22 cellular contexts compared by ENCODE assay signal in the genomic region with DNA sequence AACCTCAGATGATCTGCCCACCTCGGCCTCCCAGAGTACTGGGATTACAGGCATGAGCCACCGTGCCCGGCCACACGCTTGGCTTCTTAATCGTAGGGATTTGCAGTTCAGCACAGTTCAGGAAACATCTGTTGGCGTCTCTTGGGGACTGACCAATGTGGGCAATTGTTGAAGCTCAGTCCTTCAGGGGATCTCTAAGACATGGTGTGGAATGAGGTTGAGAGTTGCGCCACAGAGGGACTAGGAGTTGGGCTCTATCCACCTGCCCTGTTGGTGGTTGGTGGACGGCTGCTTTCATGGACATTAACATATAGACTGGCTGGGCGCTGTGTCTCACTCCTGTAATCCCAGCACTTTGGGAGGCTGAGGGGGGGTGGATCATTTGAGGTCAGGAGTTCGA.
"Had no signal": no experiment of that assay in that cellular context is flagged by ENCODE, and none has a peak within 500 bp of the region (broad histone marks: within the 10 kb centered on the region; RNA-seq: fewer than 3 reads in every experiment).

No MANE protein-coding gene starts in this region.

- H3K36me3 ChIP-seq: MG63 had no signal

- H3K9ac ChIP-seq: SK-N-SH had no signal

- H3K27me3 ChIP-seq: MG63 had no signal

- DNase-seq: IMR-90, Karpas-422, KG1, MG63, NCI-H1048, NCI-H1105, NCI-H1417, NCI-H1436 treated with DMSO at 0.1 percent for 48 hours, NCI-H1694, NCI-H187 treated with DMSO at 0.1 percent for 48 hours, NCI-H2029 treated with DMSO at 0.1 percent for 48 hours, NCI-H2171 treated with DMSO at 0.1 percent for 48 hours, NCI-H345, NCI-H446 treated with DMSO at 0.1 percent for 48 hours, NCI-H510A treated with DMSO at 0.1 percent for 48 hours, NCI-H526, Right ventricle myocardium superior, RPMI8226, SIG-M5, SK-N-SH, SW 1271 had no signal

- H3K4me3 ChIP-seq: MG63 had no signal

- H3K4me2 ChIP-seq: SK-N-SH had no signal

- ATAC-seq: HepG2 had no signal
